ENCODE assay signal across 8 cellular contexts in the genomic region with DNA sequence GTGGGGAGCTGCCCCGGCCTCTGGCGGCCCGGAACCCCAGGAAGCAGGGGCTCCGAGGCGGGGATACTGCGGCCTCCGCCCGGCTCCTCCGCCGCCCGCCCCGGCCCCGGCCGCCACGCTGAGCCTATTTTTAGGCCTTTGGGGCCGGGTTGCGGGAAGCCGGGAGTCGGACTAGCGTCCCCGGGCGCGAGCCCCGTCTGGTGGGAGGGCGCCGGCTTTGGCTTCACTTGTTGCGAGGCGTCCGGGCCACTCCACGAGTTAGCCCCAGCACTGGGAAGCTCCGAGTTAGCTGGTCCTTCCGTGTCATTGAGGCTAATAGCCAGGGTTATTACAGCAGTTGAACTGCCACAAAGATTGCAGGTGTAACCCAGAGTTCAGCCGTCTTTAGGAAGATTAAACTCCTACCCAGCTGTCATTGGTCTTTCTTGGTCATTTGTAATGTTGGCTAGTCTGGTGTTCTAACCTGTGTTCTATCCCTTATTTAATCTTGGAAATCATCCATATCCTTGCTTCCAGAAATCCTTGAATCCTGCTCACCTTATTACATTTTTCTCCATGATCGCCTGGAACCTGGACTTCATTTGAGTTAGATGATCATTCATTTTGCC. TPM values are rescaled to one million over a fixed set of nuclear protein-coding genes. Genes with fewer than 3 reads are reported as not detected.
DNase-seq lines count a peak whose midpoint lies in the region; ATAC-seq and TF ChIP-seq lines count a peak whose summit lies in the region.

No MANE protein-coding gene starts in this region.

- peak overlapping the region; percentile 92 for H2AFZ ChIP-seq in SU-DHL-6 (ENCODE audit: low read depth, low read length, severe bottlenecking)

- peaks cover 7% of the 10 kb centered on the region; the same call in 1 of the 2 replicates for H3K79me2 ChIP-seq in SU-DHL-6 (ENCODE audit: insufficient read depth, low read length)

- peak; percentile 19 for ATAC-seq in GM19452 (IDR thresholded peaks at IDR 0.05; ENCODE audit: unreplicated experiment)
- peak; percentile 17 for ATAC-seq in HG03460 (IDR thresholded peaks at IDR 0.05; ENCODE audit: unreplicated experiment)

- H3K9ac ChIP-seq in SU-DHL-6 (ENCODE audit: low read length), result peak overlapping the region; percentile 83

- peak overlapping the region; percentile 57 for H3K27ac ChIP-seq in SU-DHL-6 (ENCODE audit: low read depth, low read length)

- H3K9me3 ChIP-seq in SU-DHL-6 (ENCODE audit: insufficient read depth, low read length), result no peaks in the 10 kb centered on the region

- H3K27me3 ChIP-seq in SU-DHL-6 (ENCODE audit: low read length) (no peaks in the 10 kb centered on the region), kidney epithelial cell (ENCODE audit: control insufficient read depth, insufficient read depth, low read length) (no peaks in the 10 kb centered on the region)

- H3K4me2 ChIP-seq in SU-DHL-6 (ENCODE audit: low read depth, low read length, poor library complexity, severe bottlenecking), result peak overlapping the region; percentile 79

- TF ChIP-seq CTCF in SU-DHL-6 (IDR thresholded peaks at IDR 0.05; ENCODE audit: insufficient read depth, low read length, poor library complexity, severe bottlenecking) (no peak), cardiac fibroblast (IDR thresholded peaks at IDR 0.05; ENCODE audit: low read depth, low read length) (no peak), kidney epithelial cell (IDR thresholded peaks at IDR 0.05; ENCODE audit: insufficient read depth, low read length, poor library complexity, severe bottlenecking) (no peak)

- H3K36me3 ChIP-seq in SU-DHL-6 (ENCODE audit: low read length) (0 out of 2 replicates have a peak, but pooled peaks cover 4% of the 10 kb centered on the region), kidney epithelial cell (ENCODE audit: control insufficient read depth, insufficient read depth, low read length) (no peaks in the 10 kb centered on the region)

- H3K4me3 ChIP-seq in SU-DHL-6 (ENCODE audit: insufficient read depth, low read length, poor library complexity, severe bottlenecking) (peak overlapping the region; percentile 86), cardiac fibroblast (replicated peaks in 1 of 2; ENCODE audit: low read depth in 2 of 2, low read length in 2 of 2) (peak overlapping the region; percentile 68 to 79), kidney epithelial cell (ENCODE audit: low read depth, low read length) (peak overlapping the region; percentile 64)

- H3K9me2 ChIP-seq in SU-DHL-6 (replicated peaks; ENCODE audit: insufficient read depth, low read length), result no peaks in the 10 kb centered on the region

- peak; percentile 32 for DNase-seq in ELF-1 (ENCODE audit: low read depth, low spot score)
- DNase-seq in cardiac fibroblast (ENCODE audit: low read depth in 2 of 2), result peak; percentile 36 to 41
- no peak for DNase-seq in kidney epithelial cell (ENCODE audit: low read depth)
- peak; percentile 37 for DNase-seq in stimulated activated CD4-positive, alpha-beta T cell treated with anti-CD3 and anti-CD28 coated beads, Interleukin-4, amount 100 ng/mL, for 24 hours
- DNase-seq in inferior parietal cortex (ENCODE audit: extremely low spot score), result no peak

- H4K20me1 ChIP-seq in SU-DHL-6 (ENCODE audit: low read depth, low read length), result no peaks in the 10 kb centered on the region

- 0 out of 2 replicates have a peak, but pooled peaks cover 10% of the 10 kb centered on the region for H3F3A ChIP-seq in SU-DHL-6 (ENCODE audit: insufficient read depth)

RNA-seq across cellular contexts. Expression of gene GYG1, which starts 0.8 kb away (rescaled TPM):
- total RNA-seq in kidney epithelial cell, result 32.7 and 41.1 TPM in 2 replicates

Comparison
In these comparisons a context has a peak if more than half of its experiments do, and no peak if none do; other contexts are left out.
1. DNase-seq: peak in ELF-1 (single experiment), cardiac fibroblast (2 of 2) and stimulated activated CD4-positive, alpha-beta T cell treated with anti-CD3 and anti-CD28 coated beads, Interleukin-4, amount 100 ng/mL, for 24 hours (single experiment); none in kidney epithelial cell (single experiment) and inferior parietal cortex (single experiment).
2. Peak in every context shown above with its lines, with median percentiles within 50 percentile points of each other: H3K4me3 ChIP-seq.